Comparison of ENCODE assay signal across 9 cellular contexts in genomic region chr5:178205749-178206047, GRCh38. TPM values are rescaled to one million over a fixed set of nuclear protein-coding genes. Genes with fewer than 3 reads are reported as not detected.
DNase-seq lines count a peak whose midpoint lies in the region; TF ChIP-seq lines count a peak whose summit lies in the region.
"Had no signal": no experiment of that assay in that cellular context is flagged by ENCODE, and none has a peak within 500 bp of the region (broad histone marks: within the 10 kb centered on the region; RNA-seq: fewer than 3 reads in every experiment).

No MANE protein-coding gene starts in this region.

- peak overlapping the region; percentile 97 for H3K4me2 ChIP-seq in SU-DHL-6 (ENCODE audit: low read depth, low read length, poor library complexity, severe bottlenecking)

- peak overlapping the region; percentile 91 for H3K27ac ChIP-seq in SU-DHL-6 (ENCODE audit: low read depth, low read length)
- H3K27ac ChIP-seq in prostate gland, result peak overlapping the region; percentile 75 to 88

- H3K36me3 ChIP-seq in GM06990 (ENCODE audit: control insufficient read depth, insufficient read depth, low read length) (peaks cover 39% of the 10 kb centered on the region), SU-DHL-6 (ENCODE audit: low read length) (peaks cover 46% of the 10 kb centered on the region), prostate gland (peaks cover 14 to 19% of the 10 kb centered on the region in 2 donors)

- H3F3A ChIP-seq in SU-DHL-6 (ENCODE audit: insufficient read depth), result peaks cover 54% of the 10 kb centered on the region

- H3K79me2 ChIP-seq in SU-DHL-6 (ENCODE audit: insufficient read depth, low read length), result peaks cover 48% of the 10 kb centered on the region

- H3K9ac ChIP-seq in SU-DHL-6 (ENCODE audit: low read length), result peak overlapping the region; percentile 100

- TF ChIP-seq CTCF in GM06990 (IDR thresholded peaks at IDR 0.05; ENCODE audit: insufficient read depth, low read length, poor library complexity, severe bottlenecking) (no peak), SU-DHL-6 (IDR thresholded peaks at IDR 0.05; ENCODE audit: insufficient read depth, low read length, poor library complexity, severe bottlenecking) (no peak), fibroblast of pulmonary artery (IDR thresholded peaks at IDR 0.05; ENCODE audit: low read length, missing control alignments) (no peak), prostate gland (IDR thresholded peaks at IDR 0.05) (no peak)

- H3K4me3 ChIP-seq in GM06990 (replicated peaks; ENCODE audit: low read depth, low read length), result peak overlapping the region; percentile 65
- H3K4me3 ChIP-seq in SU-DHL-6 (ENCODE audit: insufficient read depth, low read length, poor library complexity, severe bottlenecking), result peak overlapping the region; percentile 96
- peak overlapping the region; percentile 80 for H3K4me3 ChIP-seq in fibroblast of pulmonary artery (replicated peaks; ENCODE audit: low read depth, low read length)
- H3K4me3 ChIP-seq in prostate gland, result peak overlapping the region; percentile 90 to 95

- 3% methylated on average over 5 of the region's 5 CpGs for WGBS in prostate gland

- TF ChIP-seq POLR2A in prostate gland (IDR thresholded peaks at IDR 0.05), result no peak

- H4K20me1 ChIP-seq in SU-DHL-6 (ENCODE audit: low read depth, low read length), result peaks cover 40% of the 10 kb centered on the region

- H3K27me3 ChIP-seq in GM06990 (replicated peaks; ENCODE audit: control insufficient read depth, insufficient read depth, low read length) (no peaks in the 10 kb centered on the region), SU-DHL-6 (ENCODE audit: low read length) (no peaks in the 10 kb centered on the region), prostate gland (replicated peaks; ENCODE audit: insufficient read depth) (no peaks in the 10 kb centered on the region)

- H3K9me3 ChIP-seq in SU-DHL-6 (ENCODE audit: insufficient read depth, low read length) (no peaks in the 10 kb centered on the region), prostate gland (no peaks in the 10 kb centered on the region)

- H3K9me2 ChIP-seq in SU-DHL-6 (replicated peaks; ENCODE audit: insufficient read depth, low read length), result no peaks in the 10 kb centered on the region

- intact Hi-C loops in prostate gland (cut with DNase I), result no loop called here
- intact Hi-C loops in posterior vena cava (cut with DNase I), result no loop called here

- no peak overlapping the region for H2AFZ ChIP-seq in SU-DHL-6 (ENCODE audit: low read depth, low read length, severe bottlenecking)

- peaks cover 13% of the 10 kb centered on the region for H3K4me1 ChIP-seq in prostate gland (replicated peaks)

- no peak for DNase-seq in GM06990 (ENCODE audit: extremely low read depth, insufficient read length)
- no peak for DNase-seq in fibroblast of pulmonary artery (ENCODE audit: low read depth)
- no peak for DNase-seq in prostate gland (ENCODE audit: low spot score)
- DNase-seq in posterior vena cava (ENCODE audit: low spot score), result no peak
- no peak for DNase-seq in activated effector memory CD4-positive, alpha-beta T cell treated with anti-CD3 and anti-CD28 coated beads, Interleukin-2, amount 50 U/mL, for 16 hours
- DNase-seq in NCI-H774 (lab: John Stamatoyannopoulos, UW), result no peak
- no peak for DNase-seq in NAMALWA (ENCODE audit: low spot score)

RNA-seq across cellular contexts. Expression of gene HNRNPAB, which starts 1.4 kb away (rescaled TPM):
- total RNA-seq in prostate gland (100 to 1,000 TPM in 1 of 2 donors, 10 to 100 TPM in 1; 73.1 to 104 TPM), posterior vena cava (100 to 1,000 TPM in 1 of 2 donors, 10 to 100 TPM in 1; 97.0 to 133 TPM)

RNA-seq across cellular contexts. Expression of gene GMCL2, which starts 18.5 kb away (rescaled TPM):
- total RNA-seq in prostate gland, result 1 to 10 TPM in 1 of 2 donors, not detected in 1; 2.8 TPM
- total RNA-seq in posterior vena cava, result not detected
- total RNA-seq: RPMI7951 had no signal

RNA-seq across cellular contexts. Expression of gene PHYKPL, which starts 26.9 kb away (rescaled TPM):
- total RNA-seq in prostate gland (100 to 1,000 TPM in 1 of 2 donors, 10 to 100 TPM in 1; 43.4 to 135 TPM), posterior vena cava (10 to 100 TPM; 54.0 to 68.6 TPM)

RNA-seq across cellular contexts. Expression of gene NHP2, which starts 52.0 kb away (rescaled TPM):
- 100 to 1,000 TPM; 270 to 284 TPM for total RNA-seq in prostate gland
- total RNA-seq in posterior vena cava, result 10 to 100 TPM; 73.9 to 87.3 TPM
